ENCODE assay signal across 1 cellular context in the genomic region with DNA sequence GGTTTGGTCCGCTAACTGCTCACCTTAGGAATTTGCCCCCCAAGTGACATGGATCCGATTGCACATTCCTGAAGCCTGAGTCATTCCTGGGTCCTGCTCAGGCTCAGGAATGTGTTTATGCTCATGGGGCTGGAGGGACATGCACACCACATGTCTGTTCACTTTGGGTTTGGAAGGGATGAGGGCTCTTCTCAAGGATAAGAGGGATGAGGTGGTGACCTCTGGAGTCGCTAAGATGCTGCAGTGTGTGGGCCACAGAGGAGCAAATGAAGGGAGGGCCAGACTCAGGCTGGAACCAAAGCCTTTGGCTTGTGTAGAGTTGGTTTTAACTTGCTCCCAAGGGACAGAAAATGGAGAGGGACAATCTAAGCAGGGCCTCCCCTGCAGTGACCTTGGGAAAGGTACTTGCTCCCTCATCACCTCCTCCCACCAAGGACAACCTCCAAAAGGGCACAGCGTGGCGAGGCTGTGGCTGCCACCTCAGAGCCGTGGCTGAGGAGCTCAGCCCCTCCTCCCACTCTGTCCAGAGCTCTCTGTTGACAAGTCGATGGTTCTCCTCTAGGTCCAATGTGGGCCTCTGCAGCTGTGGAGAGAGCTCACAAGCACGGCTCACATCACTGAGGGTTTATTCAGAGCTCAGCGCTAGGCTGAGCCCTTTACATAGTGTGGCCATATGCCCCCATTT.
TF ChIP-seq lines count a peak whose summit lies in the region.

No MANE protein-coding gene starts in this region.

TF ChIP-seq in IMR-90, 13 proteins besides CTCF, POLR2A, EP300 and RAD21 (continued from another document):
- TF ChIP-seq, protein P1, sequence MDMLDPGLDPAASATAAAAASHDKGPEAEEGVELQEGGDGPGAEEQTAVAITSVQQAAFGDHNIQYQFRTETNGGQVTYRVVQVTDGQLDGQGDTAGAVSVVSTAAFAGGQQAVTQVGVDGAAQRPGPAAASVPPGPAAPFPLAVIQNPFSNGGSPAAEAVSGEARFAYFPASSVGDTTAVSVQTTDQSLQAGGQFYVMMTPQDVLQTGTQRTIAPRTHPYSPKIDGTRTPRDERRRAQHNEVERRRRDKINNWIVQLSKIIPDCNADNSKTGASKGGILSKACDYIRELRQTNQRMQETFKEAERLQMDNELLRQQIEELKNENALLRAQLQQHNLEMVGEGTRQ (IDR thresholded peaks at IDR 0.05; ENCODE audit: low read depth, low read length), result peak; percentile 6; the same call in 1 of the 2 replicates
- TF ChIP-seq SMC3 (IDR thresholded peaks at IDR 0.05; ENCODE audit: low read depth, low read length) (no peak), CHD1 (IDR thresholded peaks at IDR 0.05; ENCODE audit: low read depth, low read length) (no peak), MXI1 (IDR thresholded peaks at IDR 0.05; ENCODE audit: borderline replicate concordance, low read depth, low read length) (peak; percentile 66), FOS (IDR thresholded peaks at IDR 0.05; ENCODE audit: low read depth, low read length) (peak; percentile 94), NFE2L2 (IDR thresholded peaks at IDR 0.05; ENCODE audit: low read depth, low read length) (no peak)
